In genomic region chr2:44392338-44392943, GRCh38 we compare ENCODE assay signal across 1 cellular context.
TF ChIP-seq lines count a peak whose summit lies in the region.

No MANE protein-coding gene starts in this region.

TF ChIP-seq in WTC11, 78 proteins besides CTCF, POLR2A, EP300 and RAD21 (continued from another document):
- no peak for TF ChIP-seq PREB (CRISPR knock-in tag; IDR thresholded peaks at IDR 0.05; ENCODE audit: borderline replicate concordance)
